Comparison of ENCODE assay signal across 8 cellular contexts in the genomic region with DNA sequence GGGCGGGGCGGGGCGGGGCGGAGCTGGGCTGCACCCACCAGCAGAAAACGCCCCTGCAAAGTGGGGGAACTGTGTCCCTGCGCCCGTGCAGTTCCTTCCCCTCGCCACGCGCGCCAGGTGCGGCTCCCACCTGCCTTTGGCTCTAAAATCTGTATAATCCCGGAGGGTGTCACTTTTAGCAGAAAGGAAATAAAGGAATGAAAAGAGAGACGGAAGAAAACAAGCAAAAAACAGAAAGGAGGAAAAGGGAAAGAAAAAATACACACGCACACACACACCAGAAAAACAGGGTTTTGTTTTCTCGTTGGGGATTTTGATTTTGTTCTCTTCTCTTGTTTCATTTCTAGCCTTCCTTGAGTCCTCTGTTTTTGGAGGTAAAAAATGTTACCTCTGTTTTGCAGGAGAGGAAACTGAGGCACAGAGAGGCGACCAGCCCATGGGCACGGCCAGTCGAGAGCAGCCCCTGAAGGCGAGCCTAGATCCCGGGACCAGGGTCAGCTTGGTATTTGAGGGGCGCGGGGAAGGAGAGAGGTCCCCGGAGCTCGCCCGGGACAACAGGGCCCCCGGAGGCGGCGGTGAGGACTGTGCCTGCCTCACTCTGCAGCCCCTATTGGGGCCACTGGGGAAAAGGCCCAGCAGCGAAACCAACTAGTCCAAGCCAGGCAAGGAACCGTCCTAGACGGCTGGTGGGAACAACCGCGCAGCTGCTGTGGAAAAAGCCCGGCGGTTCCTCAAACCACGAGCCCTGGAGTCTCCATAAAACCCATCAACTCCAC. TPM values are rescaled to one million over a fixed set of nuclear protein-coding genes. Genes with fewer than 3 reads are reported as not detected.
DNase-seq lines count a peak whose midpoint lies in the region; ATAC-seq and TF ChIP-seq lines count a peak whose summit lies in the region.

No MANE protein-coding gene starts in this region.

- 0 out of 2 replicates have a peak overlapping the region, but pooled peaks have one; percentile 21 for H2AFZ ChIP-seq in PC-9

- H3K79me2 ChIP-seq in PC-9 (ENCODE audit: low read depth), result peaks cover 38% of the 10 kb centered on the region

- WGBS in esophagus, 2 donors, result 29 to 32% methylated on average over 37 of the region's 37 CpGs

- H3K4me1 ChIP-seq in PC-9 (replicated peaks; ENCODE audit: insufficient read depth), result peaks cover 35% of the 10 kb centered on the region
- H3K4me1 ChIP-seq in esophagus (ENCODE audit: control insufficient read depth in 2 of 2, insufficient read depth in 2 of 2, low read length in 1 of 2), result peaks cover 0 to 35% of the 10 kb centered on the region in 2 donors
- H3K4me1 ChIP-seq in rectal smooth muscle tissue (ENCODE audit: control insufficient read depth, insufficient read depth, low read length), result peaks cover 9% of the 10 kb centered on the region
- H3K4me1 ChIP-seq in effector memory CD4-positive, alpha-beta T cell (ENCODE audit: control insufficient read depth, insufficient read depth, low read length, poor library complexity, severe bottlenecking), result peaks cover 14% of the 10 kb centered on the region

- H3K4me3 ChIP-seq in PC-9, result peak overlapping the region; percentile 49
- H3K4me3 ChIP-seq in esophagus (ENCODE audit: low read depth in 1 of 2, low read length in 2 of 2), result peak overlapping the region; percentile 20 to 30
- peak overlapping the region; percentile 70 for H3K4me3 ChIP-seq in rectal smooth muscle tissue (ENCODE audit: low read length)
- no peak overlapping the region for H3K4me3 ChIP-seq in effector memory CD4-positive, alpha-beta T cell (ENCODE audit: insufficient read depth, low read depth, low read length, poor library complexity, severe bottlenecking)

- H3K27me3 ChIP-seq in PC-9 (ENCODE audit: insufficient read depth, low read depth), result no peaks in the 10 kb centered on the region
- H3K27me3 ChIP-seq in esophagus (ENCODE audit: control insufficient read depth in 1 of 2, insufficient read depth in 2 of 2, low read length in 2 of 2), result no peaks in the 10 kb centered on the region
- no peaks in the 10 kb centered on the region for H3K27me3 ChIP-seq in rectal smooth muscle tissue (ENCODE audit: control insufficient read depth, insufficient read depth, low read length)
- no peaks in the 10 kb centered on the region for H3K27me3 ChIP-seq in effector memory CD4-positive, alpha-beta T cell (replicated peaks; ENCODE audit: control insufficient read depth, insufficient read depth, low read length, poor library complexity, severe bottlenecking)

- peaks cover 20% of the 10 kb centered on the region for H4K20me1 ChIP-seq in PC-9 (ENCODE audit: insufficient read depth)

- H3K36me3 ChIP-seq in PC-9 (ENCODE audit: low read depth) (no peaks in the 10 kb centered on the region), esophagus (ENCODE audit: control insufficient read depth in 2 of 2, insufficient read depth in 2 of 2, low read length in 1 of 2) (peaks cover 0 to 4% of the 10 kb centered on the region in 2 donors), rectal smooth muscle tissue (ENCODE audit: control insufficient read depth, insufficient read depth, low read length) (no peaks in the 10 kb centered on the region)
- H3K36me3 ChIP-seq in effector memory CD4-positive, alpha-beta T cell (ENCODE audit: control insufficient read depth, insufficient read depth, low read length), result no peaks in the 10 kb centered on the region

- H3K9me2 ChIP-seq in PC-9 (ENCODE audit: insufficient read depth), result no peaks in the 10 kb centered on the region

- ATAC-seq in HG02678 (IDR thresholded peaks at IDR 0.05; ENCODE audit: unreplicated experiment) (no peak), HG02763 (IDR thresholded peaks at IDR 0.05; ENCODE audit: unreplicated experiment) (no peak)

- H3K9me3 ChIP-seq in PC-9 (ENCODE audit: insufficient read depth, low read depth) (no peaks in the 10 kb centered on the region), esophagus (ENCODE audit: control insufficient read depth in 2 of 2, insufficient read depth in 1 of 2, low read depth in 1 of 2, low read length in 1 of 2) (no peaks in the 10 kb centered on the region)
- no peaks in the 10 kb centered on the region for H3K9me3 ChIP-seq in effector memory CD4-positive, alpha-beta T cell (ENCODE audit: control insufficient read depth, low read length)

- no peak for TF ChIP-seq CTCF in GM20000 (IDR thresholded peaks at IDR 0.05; ENCODE audit: extremely low read depth, missing control alignments)
- no peak for TF ChIP-seq CTCF in PC-9 (conservative IDR thresholded peaks at IDR 0.05)

- H3F3A ChIP-seq in PC-9 (ENCODE audit: insufficient read depth, low read depth), result peaks cover 30% of the 10 kb centered on the region

- BruUV-seq in PC-9 (replicated peaks; lab: Mats Ljungman, UMichigan), result TSS peak; percentile 99

- POLR2A ChIA-PET in PC-9 (lab: Charles Lee; ENCODE audit: unreplicated experiment), result interaction anchor here (0.5 to 1.4 kb wide), 11 partner anchors 9 to 1693 kb away, joined by 3 to 45 read pairs (median 4); partner anchors contain the start of genes HAPSTR1, PMM2 and TMEM186

- no peak overlapping the region for H3K9ac ChIP-seq in rectal smooth muscle tissue (ENCODE audit: low read length)

- CTCF ChIA-PET in PC-9 (lab: Charles Lee), result interaction anchor here (0.6 to 1.0 kb wide), 7 partner anchors 9 to 222 kb away, joined by 3 to 14 read pairs (median 4); partner anchors contain the start of gene HAPSTR1

- DNase-seq in GM20000 (ENCODE audit: low spot score) (peak; percentile 45), PC-9 (no peak), AML-193 (lab: John Stamatoyannopoulos, UW) (no peak)
- no peak for DNase-seq in effector memory CD4-positive, alpha-beta T cell

- intact Hi-C loops in PC-9 (cut with micrococcal nuclease; ENCODE audit: unreplicated experiment), result loop anchor here (2.0 kb wide), 1 partner anchor 73 kb away; the partner anchor contains the start of genes PMM2 and TMEM186

- peak overlapping the region; percentile 18; the same call in 1 of the 2 replicates for H3K27ac ChIP-seq in PC-9
- H3K27ac ChIP-seq in esophagus (ENCODE audit: low read depth in 2 of 2, low read length in 1 of 2), result peak overlapping the region; percentile 61 to 99
- no peak overlapping the region for H3K27ac ChIP-seq in rectal smooth muscle tissue (ENCODE audit: low read depth, low read length)
- no peak overlapping the region for H3K27ac ChIP-seq in effector memory CD4-positive, alpha-beta T cell (ENCODE audit: insufficient read depth, low read length, poor library complexity, severe bottlenecking)

- H3K4me2 ChIP-seq in PC-9, result peak overlapping the region; percentile 74

RNA-seq across cellular contexts. Expression of gene CARHSP1, which starts 0.6 kb away (rescaled TPM):
- 179 and 186 TPM in 2 replicates for total RNA-seq in PC-9 (2021)
- 100 to 1,000 TPM; 212 to 343 TPM for polyA plus RNA-seq in esophagus

RNA-seq across cellular contexts. Expression of gene LITAFD, which starts 12.8 kb away (rescaled TPM):
- total RNA-seq in PC-9 (2021), result not detected in 2 replicates
- polyA plus RNA-seq in esophagus, result not detected

Comparison
In these comparisons a context has a peak if more than half of its experiments do, and no peak if none do; other contexts are left out.
1. H3K27ac ChIP-seq: peak in PC-9 (single experiment) and esophagus (2 of 2); none in rectal smooth muscle tissue (single experiment) and effector memory CD4-positive, alpha-beta T cell (single experiment).